1 cellular context compared by ENCODE assay signal in genomic region chr7:43516581-43517342, GRCh38.
TF ChIP-seq lines count a peak whose summit lies in the region.

No MANE protein-coding gene starts in this region.

TF ChIP-seq in GM12878, 131 proteins besides CTCF, POLR2A, EP300 and RAD21 (continued from another document and continues in another):
- TF ChIP-seq REST (IDR thresholded peaks at IDR 0.05; ENCODE audit: low read depth, low read length) (no peak), NFIC (IDR thresholded peaks at IDR 0.05; ENCODE audit: low read depth, low read length) (peak; percentile 81; the same call in 1 of the 2 replicates), NR2F1 (conservative IDR thresholded peaks at IDR 0.05) (peak; percentile 75), MEF2B (IDR thresholded peaks at IDR 0.05; ENCODE audit: partially characterized antibody, poor library complexity, severe bottlenecking) (peak; percentile 65), IKZF2 (IDR thresholded peaks at IDR 0.05) (peak; percentile 80 to 86), ETV6 (conservative IDR thresholded peaks at IDR 0.05 in 1 of 2, IDR thresholded peaks at IDR 0.05 in 1 of 2; ENCODE audit: borderline replicate concordance in 1 of 2, low read depth in 1 of 2) (peak in 1 of 2 experiments; percentile 19; a peak in 1 of 4 replicates), SIN3A (IDR thresholded peaks at IDR 0.05; ENCODE audit: low read depth, low read length) (no peak), MLLT1 (IDR thresholded peaks at IDR 0.05) (peak; percentile 100), SP1 (IDR thresholded peaks at IDR 0.05; ENCODE audit: low read depth, low read length) (peak; percentile 9), IKZF1 (conservative IDR thresholded peaks at IDR 0.05) (peak; percentile 74), IRF4 (IDR thresholded peaks at IDR 0.05; ENCODE audit: low read depth, low read length) (0 out of 2 replicates have a peak, but pooled peaks have one; percentile 24), JUND (IDR thresholded peaks at IDR 0.05; ENCODE audit: low read depth, low read length) (peak; percentile 74; the same call in 1 of the 2 replicates), SKIL (IDR thresholded peaks at IDR 0.05; ENCODE audit: low read depth, poor library complexity, severe bottlenecking) (peak; percentile 96), ATF7 (IDR thresholded peaks at IDR 0.05; ENCODE audit: low read depth) (peak; percentile 96), NR2C2 (IDR thresholded peaks at IDR 0.05; ENCODE audit: borderline replicate concordance, control insufficient read depth, insufficient read length, low read depth) (peak; percentile 75), MYB (IDR thresholded peaks at IDR 0.05; ENCODE audit: borderline replicate concordance, low read depth, low read length) (peak; percentile 90), HCFC1 (IDR thresholded peaks at IDR 0.05; ENCODE audit: low read length) (peak; percentile 50; the same call in 1 of the 2 replicates), CREM (IDR thresholded peaks at IDR 0.05; ENCODE audit: low read depth) (peak; percentile 80), PRDM15 (CRISPR knock-in tag; IDR thresholded peaks at IDR 0.05) (no peak), JUNB (IDR thresholded peaks at IDR 0.05) (peak; percentile 89), CBX3 (IDR thresholded peaks at IDR 0.05; ENCODE audit: borderline replicate concordance, low read depth) (no peak), ZBTB11 (CRISPR knock-in tag; IDR thresholded peaks at IDR 0.05) (no peak), TBL1XR1 (IDR thresholded peaks at IDR 0.05; ENCODE audit: low read depth, low read length) (no peak), BCL11A (IDR thresholded peaks at IDR 0.05; ENCODE audit: low read depth, low read length) (peak; percentile 83), CUX1 (IDR thresholded peaks at IDR 0.05; ENCODE audit: insufficient replicate concordance, low read depth, low read length) (peak; percentile 79), ZBTB4 (CRISPR knock-in tag; IDR thresholded peaks at IDR 0.05) (no peak), RUNX3 (IDR thresholded peaks at IDR 0.05; ENCODE audit: low read length) (peak; percentile 94), BACH1 (IDR thresholded peaks at IDR 0.05; ENCODE audit: borderline replicate concordance) (peak; percentile 70; the same call in 1 of the 2 replicates), YY1 (IDR thresholded peaks at IDR 0.05; ENCODE audit: low read depth, low read length) (peak; percentile 72), ZNF622 (IDR thresholded peaks at IDR 0.05) (no peak), ZNF217 (IDR thresholded peaks at IDR 0.05) (peak; percentile 89)
